In the genomic region with DNA sequence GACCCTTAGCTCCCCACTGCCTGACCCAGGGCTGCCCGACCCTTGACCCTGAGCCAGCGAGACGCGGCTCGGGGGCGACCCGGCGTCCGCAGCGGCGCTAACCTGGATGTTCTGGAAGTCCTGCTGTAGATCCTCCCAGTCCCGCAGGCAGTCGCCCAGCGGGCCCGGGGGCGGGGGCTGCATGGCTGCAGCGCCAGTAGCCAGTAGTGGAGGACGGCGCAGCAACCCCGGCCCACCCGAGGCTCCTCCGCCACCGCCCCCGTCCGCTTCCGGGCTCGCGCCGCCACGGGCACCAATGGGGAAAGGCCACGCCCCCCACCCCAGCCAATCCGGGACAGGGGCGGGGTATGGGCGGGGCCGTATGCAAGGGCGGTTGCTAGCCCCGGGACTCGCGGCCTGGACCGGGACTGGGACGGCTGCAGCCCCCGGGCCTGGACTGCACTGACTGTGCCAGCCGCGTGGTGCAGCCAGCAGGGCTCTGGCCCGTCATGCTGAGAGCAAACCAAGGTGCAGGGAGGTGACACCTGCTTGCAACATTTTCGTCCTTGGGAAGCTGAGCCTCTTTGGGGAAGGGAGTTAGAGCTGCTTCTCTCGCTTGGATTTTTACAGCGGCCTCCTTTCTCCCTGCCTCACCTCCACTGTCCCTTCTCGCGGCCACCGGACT, we compare ENCODE assay signal across 8 cellular contexts.
DNase-seq lines count a peak whose midpoint lies in the region; ATAC-seq and TF ChIP-seq lines count a peak whose summit lies in the region.

A gene (minus strand): TSS at position 208 of the 664 bp plus-strand sequence. CDS start 25 bp downstream, at position 183.

- H3K27me3 Mint-ChIP-seq in activated naive CD4-positive, alpha-beta T cell treated with anti-CD3 and anti-CD28 coated beads, Interleukin-2, amount 10 ng/mL, durations not matched to agents 7 days and 5 days: peaks cover 19% of the 10 kb centered on the region

- no peak for TF ChIP-seq CTCF in GM10248 (IDR thresholded peaks at IDR 0.05; ENCODE audit: control extremely low read depth, extremely low read depth, low read depth, missing control alignments)

- peak within 1 kb of the TSS; percentile 53 for H3K9ac ChIP-seq in SK-N-MC (ENCODE audit: insufficient read length)

- H3K4me3 Mint-ChIP-seq in activated naive CD4-positive, alpha-beta T cell treated with anti-CD3 and anti-CD28 coated beads, Interleukin-2, amount 10 ng/mL, durations not matched to agents 7 days and 5 days: peak within 1 kb of the TSS; percentile 69

- H3K9me3 ChIP-seq in SK-N-MC (ENCODE audit: low read depth, low read length): no peaks in the 10 kb centered on the region

- POLR2A ChIA-PET in GM10248 (lab: Yijun Ruan, JAX): interaction anchor here (0.5 to 0.8 kb wide), 2 partner anchors 14 to 16 kb away, joined by 3 to 7 read pairs; no protein-coding TSS in a partner anchor

- CTCF ChIA-PET in GM10248 (lab: Yijun Ruan, JAX): interaction anchor here (1.5 kb wide), 2 partner anchors 9 to 26 kb away, joined by 3 read pairs; no protein-coding TSS in a partner anchor
- CTCF ChIA-PET in activated naive CD4-positive, alpha-beta T cell treated with anti-CD3 and anti-CD28 coated beads, Interleukin-2, amount 10 ng/mL, durations not matched to agents 7 days and 5 days (lab: Charles Lee): no interaction called here

- peaks cover 34% of the 10 kb centered on the region for H3K4me1 Mint-ChIP-seq in activated naive CD4-positive, alpha-beta T cell treated with anti-CD3 and anti-CD28 coated beads, Interleukin-2, amount 10 ng/mL, durations not matched to agents 7 days and 5 days

- peak; percentile 100 for DNase-seq in GM10248 (ENCODE audit: extremely low spot score)
- peak; percentile 78 for DNase-seq in NCI-H1048 (lab: John Stamatoyannopoulos, UW)
- DNase-seq in SK-N-MC (ENCODE audit: low read depth, low spot score): no peak
- peak; percentile 97 for DNase-seq in activated naive CD4-positive, alpha-beta T cell treated with anti-CD3 and anti-CD28 coated beads, Interleukin-2, amount 10 ng/mL, durations not matched to agents 7 days and 5 days
- peak; percentile 100 for DNase-seq in germinal center (ENCODE audit: low spot score)
- peak in 55 of 56 donors; percentile 49 to 96 (median 89) for DNase-seq in nucleus accumbens (lab: John Stamatoyannopoulos, UW)
- peak; percentile 93 for DNase-seq in superior temporal gyrus (ENCODE audit: extremely low spot score)

- peaks cover 18% of the 10 kb centered on the region for H3K36me3 Mint-ChIP-seq in activated naive CD4-positive, alpha-beta T cell treated with anti-CD3 and anti-CD28 coated beads, Interleukin-2, amount 10 ng/mL, durations not matched to agents 7 days and 5 days

- H3K27ac Mint-ChIP-seq in activated naive CD4-positive, alpha-beta T cell treated with anti-CD3 and anti-CD28 coated beads, Interleukin-2, amount 10 ng/mL, durations not matched to agents 7 days and 5 days: no peak within 1 kb of the TSS

- H3K4me3 ChIP-seq in SK-N-MC: peak within 1 kb of the TSS; percentile 87

- peak; percentile 92 for ATAC-seq in HG02588 (IDR thresholded peaks at IDR 0.05; ENCODE audit: unreplicated experiment)

- H3K36me3 ChIP-seq in SK-N-MC (ENCODE audit: insufficient read depth, low read length): no peaks in the 10 kb centered on the region

- no peak within 1 kb of the TSS for H3K27ac ChIP-seq in SK-N-MC

- no peaks in the 10 kb centered on the region for H3K9me3 Mint-ChIP-seq in activated naive CD4-positive, alpha-beta T cell treated with anti-CD3 and anti-CD28 coated beads, Interleukin-2, amount 10 ng/mL, durations not matched to agents 7 days and 5 days
